ENCODE assay signal across 18 cellular contexts in the genomic region with DNA sequence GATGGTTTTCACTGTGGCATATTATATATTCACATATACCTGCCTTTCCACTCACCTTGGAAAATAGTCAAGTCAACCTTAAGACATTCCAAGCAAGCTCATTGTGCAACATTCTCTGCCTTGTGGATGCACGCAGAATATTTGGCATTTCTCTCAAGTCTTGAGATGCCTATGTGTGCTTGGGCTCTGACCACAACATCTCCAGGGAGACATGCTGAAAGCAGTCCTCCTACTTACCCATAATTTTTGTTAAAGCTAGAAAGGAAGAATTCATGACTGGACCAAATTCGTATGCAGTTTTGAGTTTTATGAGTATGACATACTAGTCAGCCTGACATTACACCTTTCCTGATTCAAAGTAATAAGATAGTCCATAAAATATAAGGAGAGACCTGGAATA.
DNase-seq lines count a peak whose midpoint lies in the region; ATAC-seq and TF ChIP-seq lines count a peak whose summit lies in the region.
"Had no signal": no experiment of that assay in that cellular context is flagged by ENCODE, and none has a peak within 500 bp of the region (broad histone marks: within the 10 kb centered on the region; RNA-seq: fewer than 3 reads in every experiment).

No MANE protein-coding gene starts in this region.

- H3K36me3 ChIP-seq in BLaER1 treated with 17β-estradiol and CSF1 and Interleukin-3, amounts not matched to agents 10 nM and 100 nM, result no peaks in the 10 kb centered on the region
- H3K36me3 ChIP-seq in adipocyte (ENCODE audit: control insufficient read depth, insufficient read depth, low read length, severe bottlenecking) (no peaks in the 10 kb centered on the region), sigmoid colon (no peaks in the 10 kb centered on the region), upper lobe of left lung (no peaks in the 10 kb centered on the region)
- H3K36me3 ChIP-seq: SJSA1 had no signal

- TF ChIP-seq EP300 in sigmoid colon (IDR thresholded peaks at IDR 0.05) (no peak), upper lobe of left lung (IDR thresholded peaks at IDR 0.05) (no peak)

- H3K9ac ChIP-seq in BLaER1 treated with 17β-estradiol and CSF1 and Interleukin-3, amounts not matched to agents 10 nM and 100 nM, result no peak overlapping the region
- H3K9ac ChIP-seq in adipocyte (ENCODE audit: low read length), result no peak overlapping the region

- DNase-seq in adipocyte (ENCODE audit: low read depth) (peak; percentile 46), fibroblast of peridontal ligament (ENCODE audit: extremely low read depth) (peak; percentile 65), NCI-H2029 treated with DMSO at 0.1 percent for 48 hours (lab: John Stamatoyannopoulos, UW) (no peak), sigmoid colon (no peak), medulla oblongata (ENCODE audit: extremely low spot score) (no peak), upper lobe of left lung (no peak)
- DNase-seq: Calu3; CD4-positive, alpha-beta T cell; GOT3; HFFc6; NCI-H1092; NCI-H1694 treated with DMSO at 0.1 percent for 48 hours; NCI-H69 had no signal

- H3K27ac ChIP-seq in BLaER1 treated with 17β-estradiol and CSF1 and Interleukin-3, amounts not matched to agents 10 nM and 100 nM, result no peak overlapping the region
- H3K27ac ChIP-seq in sigmoid colon (no peak overlapping the region), upper lobe of left lung (no peak overlapping the region)
- H3K27ac ChIP-seq: HL-60, RWPE1, SJSA1 had no signal

- TF ChIP-seq POLR2A in sigmoid colon (IDR thresholded peaks at IDR 0.05) (no peak), upper lobe of left lung (IDR thresholded peaks at IDR 0.05) (no peak)

- H4K20me1 ChIP-seq in BLaER1 treated with 17β-estradiol and CSF1 and Interleukin-3, amounts not matched to agents 10 nM and 100 nM, result no peaks in the 10 kb centered on the region

- ATAC-seq in upper lobe of left lung (ENCODE audit: low FRiP score in 2 of 2), result no peak
- ATAC-seq: K562 had no signal

- intact Hi-C loops in sigmoid colon (cut with DNase I), result no loop called here

- no peak overlapping the region for H3K4me3 ChIP-seq in BLaER1 treated with 17β-estradiol and CSF1 and Interleukin-3, amounts not matched to agents 10 nM and 100 nM
- H3K4me3 ChIP-seq in adipocyte (ENCODE audit: low read length), result no peak overlapping the region
- H3K4me3 ChIP-seq in sigmoid colon, result no peak overlapping the region
- no peak overlapping the region for H3K4me3 ChIP-seq in upper lobe of left lung
- H3K4me3 ChIP-seq: K562, SJSA1 had no signal

- peaks cover 0 to 21% (median 5%) of the 10 kb centered on the region in 11 experiments; a peak in 11 of 22 replicates for H3K9me3 ChIP-seq in BLaER1 treated with 17β-estradiol and CSF1 and Interleukin-3, amounts not matched to agents 10 nM and 100 nM (replicated peaks in 1 of 11)
- no peaks in the 10 kb centered on the region for H3K9me3 ChIP-seq in adipocyte (ENCODE audit: control insufficient read depth, low read length)
- H3K9me3 ChIP-seq in sigmoid colon, result no peaks in the 10 kb centered on the region
- no peaks in the 10 kb centered on the region for H3K9me3 ChIP-seq in upper lobe of left lung
- H3K9me3 ChIP-seq: SJSA1 had no signal

- 56 to 75% methylated on average over 2 of the region's 2 CpGs for whole genome bisulfite sequencing in sigmoid colon, 2 donors
- WGBS in upper lobe of left lung, 2 donors, result 46 to 54% methylated on average over 2 of the region's 2 CpGs

- H3K4me1 ChIP-seq in BLaER1 treated with 17β-estradiol and CSF1 and Interleukin-3, amounts not matched to agents 10 nM and 100 nM, result peaks cover 0 to 53% (median 16%) of the 10 kb centered on the region in 10 experiments; a peak in 14 of 20 replicates
- H3K4me1 ChIP-seq in adipocyte (ENCODE audit: control insufficient read depth, insufficient read depth, low read length), result peaks cover 9% of the 10 kb centered on the region
- no peaks in the 10 kb centered on the region for H3K4me1 ChIP-seq in sigmoid colon
- H3K4me1 ChIP-seq in upper lobe of left lung, result no peaks in the 10 kb centered on the region
- H3K4me1 ChIP-seq: SJSA1 had no signal

- H3K27me3 ChIP-seq in BLaER1 treated with 17β-estradiol and CSF1 and Interleukin-3, amounts not matched to agents 10 nM and 100 nM, result no peaks in the 10 kb centered on the region
- H3K27me3 ChIP-seq in adipocyte (replicated peaks; ENCODE audit: control insufficient read depth, insufficient read depth, low read length) (no peaks in the 10 kb centered on the region), sigmoid colon (no peaks in the 10 kb centered on the region), upper lobe of left lung (no peaks in the 10 kb centered on the region)
- H3K27me3 ChIP-seq: SJSA1 had no signal

- TF ChIP-seq CTCF in sigmoid colon (IDR thresholded peaks at IDR 0.05) (no peak), upper lobe of left lung (IDR thresholded peaks at IDR 0.05) (no peak)

- peak overlapping the region in 7 of 11 experiments; percentile 13 to 60 (median 35); a peak in 11 of 22 replicates for H3K4me2 ChIP-seq in BLaER1 treated with 17β-estradiol and CSF1 and Interleukin-3, amounts not matched to agents 10 nM and 100 nM

Comparison
In these comparisons a context has a peak if more than half of its experiments do, and no peak if none do; other contexts are left out.
1. DNase-seq: peak in adipocyte (single experiment) and fibroblast of peridontal ligament (single experiment); none in NCI-H2029 treated with DMSO at 0.1 percent for 48 hours (single experiment), sigmoid colon (single experiment), medulla oblongata (single experiment) and upper lobe of left lung (0 of 2).